In the genomic region with DNA sequence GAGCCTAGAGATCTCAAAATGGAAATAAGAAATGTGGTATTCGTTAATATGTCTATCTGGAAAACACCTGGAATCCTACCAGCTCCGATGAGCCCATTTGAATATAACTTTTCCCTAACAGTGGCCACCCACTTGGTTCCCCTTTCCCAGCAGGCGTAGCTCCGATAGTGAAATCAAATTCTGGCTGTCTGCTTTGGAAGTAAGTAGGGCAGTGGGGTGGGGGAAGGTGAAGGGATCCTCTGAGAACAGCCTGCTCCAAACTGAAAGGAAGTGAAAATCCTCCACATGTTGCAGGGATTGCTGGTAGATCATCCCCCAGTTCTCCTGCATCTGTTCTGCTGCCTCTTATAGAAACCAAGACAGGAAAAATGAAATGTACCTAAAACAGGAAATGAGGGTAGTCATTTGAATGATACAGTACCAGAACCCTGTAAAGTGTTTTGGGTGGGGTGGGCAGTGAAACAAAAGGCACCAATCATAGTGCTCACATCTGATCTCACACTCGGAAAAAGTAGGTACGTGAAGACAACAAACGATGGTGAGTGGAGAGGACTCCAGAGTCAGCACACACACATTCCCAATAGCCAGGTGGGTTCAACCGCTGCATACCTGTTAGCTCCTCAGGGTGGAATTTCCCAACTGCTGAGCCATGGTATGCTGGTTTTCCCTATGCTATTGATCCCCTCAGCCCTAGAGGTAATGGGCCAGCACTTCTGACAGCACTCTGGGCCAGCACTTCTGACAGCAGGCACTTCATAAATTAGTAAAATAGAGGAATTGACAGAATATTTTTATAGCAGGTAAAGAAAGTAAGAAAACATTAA, we compare ENCODE assay signal across 19 cellular contexts.
DNase-seq lines count a peak whose midpoint lies in the region; ATAC-seq and TF ChIP-seq lines count a peak whose summit lies in the region.
"Had no signal": no experiment of that assay in that cellular context is flagged by ENCODE, and none has a peak within 500 bp of the region (broad histone marks: within the 10 kb centered on the region; RNA-seq: fewer than 3 reads in every experiment).

No MANE protein-coding gene starts in this region.

- H3K4me2 ChIP-seq in fibroblast of lung (ENCODE audit: extremely low read depth, insufficient read depth, low read length) (no peak overlapping the region), skeletal muscle satellite cell (ENCODE audit: low read length) (peak overlapping the region; percentile 54)

- H3K79me2 ChIP-seq in fibroblast of lung (ENCODE audit: control insufficient read depth, insufficient read depth, low read length): no peaks in the 10 kb centered on the region

- peak overlapping the region; percentile 29 for H2AFZ ChIP-seq in fibroblast of lung (ENCODE audit: low read length)

- H3K27me3 ChIP-seq in left ventricle myocardium inferior (ENCODE audit: low read depth) (no peaks in the 10 kb centered on the region), fibroblast of lung (ENCODE audit: control insufficient read depth, insufficient read depth, low read length) (no peaks in the 10 kb centered on the region), lung (ENCODE audit: control insufficient read depth, insufficient read depth) (no peaks in the 10 kb centered on the region), skeletal muscle satellite cell (ENCODE audit: control insufficient read depth, insufficient read depth, low read length) (no peaks in the 10 kb centered on the region)
- H3K27me3 ChIP-seq: gastroesophageal sphincter, SJSA1 had no signal

- H3K9me3 ChIP-seq in left ventricle myocardium inferior (replicated peaks) (no peaks in the 10 kb centered on the region), fibroblast of lung (ENCODE audit: control insufficient read depth, insufficient read depth, low read depth, low read length) (no peaks in the 10 kb centered on the region), lung (ENCODE audit: control insufficient read depth in 2 of 2, insufficient read depth in 1 of 2, low read length in 1 of 2) (peaks cover 0 to 2% of the 10 kb centered on the region in 2 donors), skeletal muscle satellite cell (replicated peaks; ENCODE audit: low read length) (no peaks in the 10 kb centered on the region)
- H3K9me3 ChIP-seq: gastroesophageal sphincter, SJSA1 had no signal

- WGBS in lung, 2 donors: 71 to 82% methylated on average over 8 of the region's 8 CpGs

- peak overlapping the region; percentile 34 for H3K27ac ChIP-seq in left ventricle myocardium inferior (replicated peaks)
- no peak overlapping the region for H3K27ac ChIP-seq in fibroblast of lung (ENCODE audit: insufficient read depth, low read length)
- H3K27ac ChIP-seq in lung (ENCODE audit: low read depth in 1 of 2, low read length in 1 of 2): peak overlapping the region; percentile 29 to 40
- H3K27ac ChIP-seq: HL-60, SJSA1 had no signal

- intact Hi-C loops in left ventricle myocardium inferior (cut with micrococcal nuclease) (no loop called here), cardiac septum (cut with DNase I) (no loop called here)

- H3K4me3 ChIP-seq in left ventricle myocardium inferior: peak overlapping the region; percentile 17
- H3K4me3 ChIP-seq in fibroblast of lung (replicated peaks in 1 of 4; ENCODE audit: control extremely low read depth in 1 of 4, insufficient read depth in 1 of 4, low read depth in 3 of 4, low read length in 4 of 4): no peak overlapping the region
- no peak overlapping the region for H3K4me3 ChIP-seq in lung
- H3K4me3 ChIP-seq in skeletal muscle satellite cell (ENCODE audit: low read length): no peak overlapping the region
- H3K4me3 ChIP-seq: gastroesophageal sphincter, SJSA1 had no signal

- no peaks in the 10 kb centered on the region for H4K20me1 ChIP-seq in fibroblast of lung (ENCODE audit: control insufficient read depth, extremely low read depth, insufficient read depth, low read length)

- H3K36me3 ChIP-seq in left ventricle myocardium inferior (no peaks in the 10 kb centered on the region), fibroblast of lung (ENCODE audit: control insufficient read depth, insufficient read depth, low read length) (no peaks in the 10 kb centered on the region), lung (ENCODE audit: control insufficient read depth in 2 of 2, insufficient read depth in 2 of 2, low read length in 2 of 2) (no peaks in the 10 kb centered on the region), skeletal muscle satellite cell (ENCODE audit: insufficient read depth, low read length) (no peaks in the 10 kb centered on the region)
- H3K36me3 ChIP-seq: gastroesophageal sphincter, SJSA1 had no signal

- H3K4me1 ChIP-seq in left ventricle myocardium inferior (peaks cover 46% of the 10 kb centered on the region), fibroblast of lung (ENCODE audit: control insufficient read depth, extremely low read depth, insufficient read depth, low read length) (no peaks in the 10 kb centered on the region), lung (ENCODE audit: control insufficient read depth in 2 of 2, insufficient read depth in 2 of 2, low read length in 2 of 2) (peaks cover 5 to 10% of the 10 kb centered on the region in 2 donors), skeletal muscle satellite cell (ENCODE audit: control insufficient read depth, insufficient read depth, low read length) (peaks cover 12% of the 10 kb centered on the region)

- no peak for TF ChIP-seq CTCF in left ventricle myocardium inferior (IDR thresholded peaks at IDR 0.05; ENCODE audit: borderline replicate concordance)
- no peak for TF ChIP-seq CTCF in fibroblast of lung (conservative IDR thresholded peaks at IDR 0.05 in 1 of 2, IDR thresholded peaks at IDR 0.05 in 1 of 2; ENCODE audit: low read depth in 1 of 2, low read length in 2 of 2)
- no peak for TF ChIP-seq CTCF in lung (IDR thresholded peaks at IDR 0.05; ENCODE audit: control extremely low read depth, extremely low read depth)

- ATAC-seq in lung (ENCODE audit: insufficient read depth, low FRiP score) (no peak), HG03565 (IDR thresholded peaks at IDR 0.05; ENCODE audit: unreplicated experiment) (no peak)
- ATAC-seq: gastroesophageal sphincter, T-helper 17 cell had no signal

- DNase-seq in left ventricle myocardium inferior (no peak), cardiac septum (ENCODE audit: low spot score) (no peak), fibroblast of lung (ENCODE audit: low read depth in 2 of 2) (no peak), lung (ENCODE audit: low spot score) (no peak), COLO829 (ENCODE audit: low spot score) (no peak), NCI-H2171 treated with DMSO at 0.1 percent for 48 hours (lab: John Stamatoyannopoulos, UW) (no peak)
- DNase-seq: activated CD4-positive, alpha-beta T cell treated with anti-CD3 and anti-CD28 coated beads, Interleukin-2, amount 50 U/mL, for 1 hour; activated naive CD8-positive, alpha-beta T cell treated with anti-CD3 and anti-CD28 coated beads for 36 hours; C1 segment of cervical spinal cord; NCI-H446 treated with DMSO at 0.1 percent for 48 hours; nucleus accumbens; retina; stimulated activated CD4-positive, alpha-beta T cell treated with anti-CD3 and anti-CD28 coated beads, Interleukin-15, amount 100 ng/mL, for 24 hours; T-helper 17 cell had no signal

- H3K9ac ChIP-seq in fibroblast of lung (ENCODE audit: insufficient read depth, low read length) (no peak overlapping the region), skeletal muscle satellite cell (ENCODE audit: low read depth, low read length) (no peak overlapping the region)
